ENCODE assay signal across 1 cellular context in genomic region chr20:4844766-4845465, GRCh38.
A peak's percentile ranks its signal among the peaks of the same experiment; 100 is the strongest.
TF ChIP-seq lines count a peak whose summit lies in the region.

No MANE protein-coding gene starts in this region.

TF ChIP-seq in HepG2, 621 proteins besides CTCF, POLR2A, EP300 and RAD21 (continued from another document):
- TF ChIP-seq DBP (CRISPR knock-in tag; IDR thresholded peaks at IDR 0.05; ENCODE audit: not compliant biosample characterization) (no peak), ATF5 (CRISPR knock-in tag; IDR thresholded peaks at IDR 0.05; ENCODE audit: low read depth) (no peak), PCBP1 (IDR thresholded peaks at IDR 0.05; ENCODE audit: borderline replicate concordance, low read depth, low read length) (0 out of 2 replicates have a peak, but pooled peaks have one; percentile 86), ZNF468 (CRISPR knock-in tag; IDR thresholded peaks at IDR 0.05) (no peak), MAF1 (CRISPR knock-in tag; IDR thresholded peaks at IDR 0.05; ENCODE audit: borderline replicate concordance) (no peak), ZMYM3 (CRISPR knock-in tag; IDR thresholded peaks at IDR 0.05) (no peak), ZFP37 (CRISPR knock-in tag; IDR thresholded peaks at IDR 0.05; ENCODE audit: borderline replicate concordance) (no peak), ISX (CRISPR knock-in tag; conservative IDR thresholded peaks at IDR 0.05) (no peak), FOXK1 (CRISPR knock-in tag; IDR thresholded peaks at IDR 0.05; ENCODE audit: borderline replicate concordance, low read depth) (no peak), TFE3 (CRISPR knock-in tag; IDR thresholded peaks at IDR 0.05) (no peak), KDM1A (CRISPR knock-in tag; IDR thresholded peaks at IDR 0.05) (no peak), ETS1 (CRISPR knock-in tag; IDR thresholded peaks at IDR 0.05) (no peak), ZFY (CRISPR knock-in tag; IDR thresholded peaks at IDR 0.05) (no peak)
